Comparison of ENCODE assay signal across 24 cellular contexts in genomic region chr12:128322341-128322740, GRCh38. TPM values are rescaled to one million over a fixed set of nuclear protein-coding genes. Genes with fewer than 3 reads are reported as not detected.
DNase-seq lines count a peak whose midpoint lies in the region; ATAC-seq and TF ChIP-seq lines count a peak whose summit lies in the region.
"Had no signal": no experiment of that assay in that cellular context is flagged by ENCODE, and none has a peak within 500 bp of the region (broad histone marks: within the 10 kb centered on the region; RNA-seq: fewer than 3 reads in every experiment).

No MANE protein-coding gene starts in this region.

- H3K4me3 ChIP-seq in osteoblast (ENCODE audit: insufficient read depth, low read length) (no peak overlapping the region), mucosa of descending colon (no peak overlapping the region), right atrium auricular region (no peak overlapping the region)
- H3K4me3 ChIP-seq: BLaER1 had no signal

- no peak for ATAC-seq in mucosa of descending colon

- TF ChIP-seq CTCF in nephron (IDR thresholded peaks at IDR 0.05; ENCODE audit: unreplicated experiment in 3 of 3) = no peak
- no peak for TF ChIP-seq CTCF in osteoblast (IDR thresholded peaks at IDR 0.05; ENCODE audit: extremely low read depth, low read depth, low read length)
- no peak for TF ChIP-seq CTCF in mucosa of descending colon (IDR thresholded peaks at IDR 0.05)
- TF ChIP-seq CTCF in right atrium auricular region (IDR thresholded peaks at IDR 0.05) = no peak

- no peaks in the 10 kb centered on the region for H3K9me3 ChIP-seq in osteoblast (ENCODE audit: low read depth, low read length)
- no peaks in the 10 kb centered on the region for H3K9me3 ChIP-seq in mucosa of descending colon
- H3K9me3 ChIP-seq in right atrium auricular region = peaks cover 0 to 9% of the 10 kb centered on the region in 2 donors
- H3K9me3 ChIP-seq: BE2C had no signal

- intact Hi-C loops in mucosa of descending colon (cut with DNase I, micrococcal nuclease) = no loop called here

- H3K79me2 ChIP-seq in osteoblast (ENCODE audit: insufficient read depth, low read length) = no peaks in the 10 kb centered on the region

- H3K4me1 ChIP-seq in osteoblast (ENCODE audit: insufficient read depth, low read length) = no peaks in the 10 kb centered on the region
- no peaks in the 10 kb centered on the region for H3K4me1 ChIP-seq in mucosa of descending colon (ENCODE audit: low read depth)
- peaks cover 0 to 4% of the 10 kb centered on the region in 2 donors for H3K4me1 ChIP-seq in right atrium auricular region
- H3K4me1 ChIP-seq: BE2C had no signal

- no peak overlapping the region for H3K4me3 Mint-ChIP-seq in nephron
- H3K4me3 Mint-ChIP-seq: CD14-positive monocyte; CD4-positive, alpha-beta memory T cell; CD4-positive, CD25-positive, alpha-beta regulatory T cell; CD8-positive, alpha-beta memory T cell had no signal

- no peaks in the 10 kb centered on the region for H3K27me3 ChIP-seq in osteoblast (ENCODE audit: insufficient read depth, low read length)
- no peaks in the 10 kb centered on the region for H3K27me3 ChIP-seq in right atrium auricular region
- H3K27me3 ChIP-seq: BE2C, BLaER1 had no signal

- H3K27ac ChIP-seq in osteoblast (ENCODE audit: low read depth, low read length) (no peak overlapping the region), right atrium auricular region (no peak overlapping the region)
- H3K27ac ChIP-seq: BLaER1 had no signal

- H3K4me1 Mint-ChIP-seq in nephron = peaks cover 60% of the 10 kb centered on the region
- H3K4me1 Mint-ChIP-seq: CD14-positive monocyte; CD4-positive, alpha-beta memory T cell; CD4-positive, CD25-positive, alpha-beta regulatory T cell; CD8-positive, alpha-beta memory T cell had no signal

- H3K27ac Mint-ChIP-seq in nephron = peak overlapping the region in 2 of 3 experiments; percentile 65 to 70
- H3K27ac Mint-ChIP-seq: CD14-positive monocyte; CD4-positive, alpha-beta memory T cell had no signal

- no peak overlapping the region for H2AFZ ChIP-seq in osteoblast (ENCODE audit: low read length)

- peaks cover 4% of the 10 kb centered on the region for H3K27me3 Mint-ChIP-seq in nephron (ENCODE audit: low read depth)
- H3K27me3 Mint-ChIP-seq: CD4-positive, alpha-beta memory T cell had no signal

- in situ Hi-C loops in G401 (cut with HindIII; ENCODE audit: low sequenced_read_pairs) = no loop called here

- DNase-seq in G401 (ENCODE audit: low spot score) = peak; percentile 74
- DNase-seq in cerebellar cortex (ENCODE audit: low spot score) = peak; percentile 68
- DNase-seq in osteoblast (ENCODE audit: insufficient read length, low spot score, missing footprints) = no peak
- no peak for DNase-seq in mucosa of descending colon
- DNase-seq in right atrium auricular region (ENCODE audit: low spot score) = no peak
- DNase-seq: 8988T; ACHN; BE2C; CD4-positive, alpha-beta memory T cell; CD4-positive, CD25-positive, alpha-beta regulatory T cell; CD8-positive, alpha-beta memory T cell; COR-L47; DMS 273 treated with DMSO at 0.1 percent for 48 hours; DMS153; DMS53; DMS79; DND-41; EL; GF-D8 had no signal

- H3K36me3 ChIP-seq in osteoblast (ENCODE audit: insufficient read depth, low read length) = no peaks in the 10 kb centered on the region
- no peaks in the 10 kb centered on the region for H3K36me3 ChIP-seq in mucosa of descending colon (ENCODE audit: low read depth)
- H3K36me3 ChIP-seq in right atrium auricular region = no peaks in the 10 kb centered on the region
- H3K36me3 ChIP-seq: BE2C, BLaER1 had no signal

- H3K4me2 ChIP-seq in osteoblast (ENCODE audit: insufficient read depth, low read length) = no peak overlapping the region
- H3K4me2 ChIP-seq: BLaER1 had no signal

- H4K20me1 ChIP-seq in osteoblast (ENCODE audit: insufficient read depth, low read length) = no peaks in the 10 kb centered on the region
- H4K20me1 ChIP-seq: BLaER1 had no signal

- peaks cover 23% of the 10 kb centered on the region for H3K36me3 Mint-ChIP-seq in nephron (ENCODE audit: low read depth)
- H3K36me3 Mint-ChIP-seq: CD14-positive monocyte; CD4-positive, alpha-beta memory T cell; CD4-positive, CD25-positive, alpha-beta regulatory T cell; CD8-positive, alpha-beta memory T cell had no signal

- H3K9me3 Mint-ChIP-seq in nephron = peaks cover 11% of the 10 kb centered on the region

RNA-seq across cellular contexts. Expression of gene TMEM132C, which starts 55.4 kb away (rescaled TPM):
- not detected in 2 replicates for total RNA-seq in G401 (2014; rRNA removed; shearing (Covaris generic))
- total RNA-seq in osteoblast (not detected in 2 replicates), mucosa of descending colon (1 to 10 TPM in 2 of 3 donors, under 1 TPM in 1; 0.23 to 2.4 (median 1.2) TPM), right atrium auricular region (10 to 100 TPM in 1 of 2 donors, 1 to 10 TPM in 1; 5.3 to 10.5 TPM)
- total RNA-seq: A673; CD4-positive, alpha-beta memory T cell; CD4-positive, CD25-positive, alpha-beta regulatory T cell; CD8-positive, alpha-beta memory T cell; Daoy had no signal

Comparison
In these comparisons a context has a peak if more than half of its experiments do, and no peak if none do; other contexts are left out.
1. DNase-seq: peak in G401 (single experiment) and cerebellar cortex (single experiment); none in osteoblast (single experiment), mucosa of descending colon (0 of 3) and right atrium auricular region (single experiment).